1 cellular context compared by ENCODE assay signal in genomic region chr12:1001507-1001906, GRCh38.
TF ChIP-seq lines count a peak whose summit lies in the region.

No MANE protein-coding gene starts in this region.

TF ChIP-seq in SK-N-SH treated with all-trans-retinoic acid at 6 μM for 48 hours, 23 proteins besides CTCF, POLR2A, EP300 and RAD21 (continued from another document):
- TF ChIP-seq CREB5 (CRISPR knock-in tag; IDR thresholded peaks at IDR 0.05; ENCODE audit: low read depth) (no peak), CSDC2 (CRISPR knock-in tag; IDR thresholded peaks at IDR 0.05) (no peak), TCF4 (CRISPR knock-in tag; IDR thresholded peaks at IDR 0.05; ENCODE audit: borderline replicate concordance) (no peak)
